ENCODE assay signal across 1 cellular context in genomic region chr1:44029260-44029910, GRCh38.
TF ChIP-seq lines count a peak whose summit lies in the region.

No MANE protein-coding gene starts in this region.

TF ChIP-seq in GM23338, 12 proteins besides CTCF, POLR2A, EP300 and RAD21 (continued from another document):
- TF ChIP-seq ZNF462 (CRISPR knock-in tag; IDR thresholded peaks at IDR 0.05) (no peak), NANOG (IDR thresholded peaks at IDR 0.05; ENCODE audit: borderline replicate concordance) (no peak), EZH2 (IDR thresholded peaks at IDR 0.05; ENCODE audit: low read depth, unreplicated experiment) (no peak), JUNB (IDR thresholded peaks at IDR 0.05; ENCODE audit: unreplicated experiment) (no peak), REST (IDR thresholded peaks at IDR 0.05; ENCODE audit: unreplicated experiment) (no peak), EZH2phosphoT487 (IDR thresholded peaks at IDR 0.05; ENCODE audit: unreplicated experiment) (no peak)
